In genomic region chr5:151742870-151743294, GRCh38 we compare ENCODE assay signal across 8 cellular contexts. TPM values are rescaled to one million over a fixed set of nuclear protein-coding genes. Genes with fewer than 3 reads are reported as not detected.
DNase-seq lines count a peak whose midpoint lies in the region; ATAC-seq and TF ChIP-seq lines count a peak whose summit lies in the region.

No MANE protein-coding gene starts in this region.

- H3K4me1 ChIP-seq in OCI-LY7 (ENCODE audit: insufficient read depth, low read length, poor library complexity, severe bottlenecking): no peaks in the 10 kb centered on the region

- peak; percentile 52 for DNase-seq in GM12865 (ENCODE audit: low read depth)
- no peak for DNase-seq in OCI-LY7 (ENCODE audit: low spot score)
- no peak for DNase-seq in epithelial cell of prostate (ENCODE audit: low read depth, low spot score)
- peak; percentile 52 for DNase-seq in nephron progenitor cell
- no peak for DNase-seq in GDM1 (lab: John Stamatoyannopoulos, UW)
- DNase-seq in activated CD4-positive, alpha-beta T cell treated with anti-CD3 and anti-CD28 coated beads for 1 hour: no peak

- peak; percentile 48 for TF ChIP-seq CTCF in 22Rv1 (IDR thresholded peaks at IDR 0.05)
- peak; percentile 56 for TF ChIP-seq CTCF in GM12865 (IDR thresholded peaks at IDR 0.05; ENCODE audit: insufficient read depth, low read depth, low read length, missing control alignments)
- peak; percentile 59 for TF ChIP-seq CTCF in OCI-LY7 (conservative IDR thresholded peaks at IDR 0.05; ENCODE audit: low read length)
- TF ChIP-seq CTCF in nephron progenitor cell (IDR thresholded peaks at IDR 0.05): peak; percentile 77

- intact Hi-C loops in OCI-LY7 (cut with micrococcal nuclease; ENCODE audit: unreplicated experiment): loop anchor here (2.0 to 5.0 kb wide), 2 partner anchors 221 to 296 kb away; partner anchors contain the start of gene SLC36A1

- H3K4me2 ChIP-seq in OCI-LY7 (ENCODE audit: low read length): no peak overlapping the region

- H3K36me3 ChIP-seq in OCI-LY7 (ENCODE audit: insufficient read depth, low read length): peaks cover 41% of the 10 kb centered on the region

- H3K36me3 Mint-ChIP-seq in nephron progenitor cell (ENCODE audit: low read depth): peaks cover 11% of the 10 kb centered on the region

- H2AFZ ChIP-seq in OCI-LY7 (ENCODE audit: low read length): no peak overlapping the region

- CTCF ChIA-PET in OCI-LY7 (lab: Charles Lee; ENCODE audit: unreplicated experiment): no interaction called here

- H3K4me3 Mint-ChIP-seq in nephron progenitor cell: no peak overlapping the region

- H3K27ac Mint-ChIP-seq in nephron progenitor cell: no peak overlapping the region

- H3K9me3 Mint-ChIP-seq in nephron progenitor cell: no peaks in the 10 kb centered on the region

- BruUV-seq in OCI-LY7 (replicated peaks; lab: Mats Ljungman, UMichigan): no TSS peak

- H3K27ac ChIP-seq in 22Rv1 (no peak overlapping the region), OCI-LY7 (ENCODE audit: low read depth, low read length, poor library complexity, severe bottlenecking) (no peak overlapping the region), epithelial cell of prostate (peak overlapping the region; percentile 99)

- POLR2A ChIA-PET in OCI-LY7 (lab: Charles Lee): interaction anchor here (0.6 kb wide), 1 partner anchor 14 kb away, joined by 3 read pairs; no protein-coding TSS in a partner anchor

- H3K9me3 ChIP-seq in OCI-LY7 (ENCODE audit: low read length): no peaks in the 10 kb centered on the region

- H3K79me2 ChIP-seq in OCI-LY7 (ENCODE audit: insufficient read depth, low read depth, low read length): no peaks in the 10 kb centered on the region

- no peaks in the 10 kb centered on the region for H3K9me2 ChIP-seq in OCI-LY7 (ENCODE audit: insufficient read depth, low read length)

- H3K4me1 Mint-ChIP-seq in nephron progenitor cell: peaks cover 30% of the 10 kb centered on the region

- H3K4me3 ChIP-seq in GM12865 (ENCODE audit: low read depth, low read length) (no peak overlapping the region), OCI-LY7 (ENCODE audit: low read depth, low read length, poor library complexity, severe bottlenecking) (no peak overlapping the region)

- H3K27me3 Mint-ChIP-seq in nephron progenitor cell (ENCODE audit: low read depth, poor library complexity): no peaks in the 10 kb centered on the region

- H4K20me1 ChIP-seq in OCI-LY7 (ENCODE audit: insufficient read depth, low read length): no peaks in the 10 kb centered on the region

- ATAC-seq in HG03460 (IDR thresholded peaks at IDR 0.05; ENCODE audit: unreplicated experiment): no peak

RNA-seq across cellular contexts. Expression of gene ATOX1, which starts 15.5 kb away (rescaled TPM):
- total RNA-seq in OCI-LY7 (2014; rRNA removed; shearing (Covaris generic)): 58.2 and 71.0 TPM in 2 replicates
- total RNA-seq in OCI-LY7 (2022): 86.6 and 92.5 TPM in 2 replicates

RNA-seq across cellular contexts. Expression of gene G3BP1, which starts 28.9 kb away (rescaled TPM):
- 163 and 178 TPM in 2 replicates for total RNA-seq in OCI-LY7 (2014; rRNA removed; shearing (Covaris generic))
- 232 and 261 TPM in 2 replicates for total RNA-seq in OCI-LY7 (2022)

RNA-seq across cellular contexts. Expression of gene SPARC, which starts 56.2 kb away (rescaled TPM):
- not detected in 2 replicates for total RNA-seq in OCI-LY7 (2014; rRNA removed; shearing (Covaris generic))
- 0.89 TPM in 1 of 2 replicates, not detected in the other for total RNA-seq in OCI-LY7 (2022)

Comparison
In these comparisons a context has a peak if more than half of its experiments do, and no peak if none do; other contexts are left out.
1. DNase-seq: peak in GM12865 (single experiment) and nephron progenitor cell (single experiment); none in OCI-LY7 (single experiment), epithelial cell of prostate (single experiment), GDM1 (single experiment) and activated CD4-positive, alpha-beta T cell treated with anti-CD3 and anti-CD28 coated beads for 1 hour (single experiment).
2. Peak in every context shown above with its lines, with median percentiles within 50 percentile points of each other: CTCF ChIP-seq.